Comparison of ENCODE assay signal across 1 cellular context in the genomic region with DNA sequence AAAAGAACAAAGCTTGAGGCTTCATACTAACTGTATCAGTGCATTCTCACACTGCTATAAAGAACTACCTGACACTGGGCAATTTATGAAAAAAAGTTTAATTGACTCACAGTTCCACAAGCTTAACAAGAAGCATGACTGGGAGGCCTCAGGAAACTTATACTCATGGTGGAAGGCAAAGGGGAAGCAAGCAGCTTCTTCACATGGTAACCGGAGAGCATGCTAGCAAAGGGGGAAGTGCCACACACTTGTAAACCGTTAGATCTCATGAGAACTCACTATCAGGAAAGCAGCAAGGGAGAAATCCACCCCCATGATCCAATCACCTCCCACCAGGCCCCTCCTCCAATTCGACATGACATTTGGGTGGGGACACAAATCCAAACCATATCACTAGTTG.
TF ChIP-seq lines count a peak whose summit lies in the region.

No MANE protein-coding gene starts in this region.

TF ChIP-seq in GM23338, 12 proteins besides CTCF, POLR2A, EP300 and RAD21 (continued from another document):
- TF ChIP-seq ZNF462 (CRISPR knock-in tag; IDR thresholded peaks at IDR 0.05) (no peak), REST (IDR thresholded peaks at IDR 0.05; ENCODE audit: unreplicated experiment) (no peak), ZNF331 (CRISPR knock-in tag; IDR thresholded peaks at IDR 0.05; ENCODE audit: low read depth) (no peak), JUNB (IDR thresholded peaks at IDR 0.05; ENCODE audit: unreplicated experiment) (no peak)
TF ChIP-seq in GM23338: peak in this region for 0.
